Comparison of ENCODE assay signal across 15 cellular contexts in the genomic region with DNA sequence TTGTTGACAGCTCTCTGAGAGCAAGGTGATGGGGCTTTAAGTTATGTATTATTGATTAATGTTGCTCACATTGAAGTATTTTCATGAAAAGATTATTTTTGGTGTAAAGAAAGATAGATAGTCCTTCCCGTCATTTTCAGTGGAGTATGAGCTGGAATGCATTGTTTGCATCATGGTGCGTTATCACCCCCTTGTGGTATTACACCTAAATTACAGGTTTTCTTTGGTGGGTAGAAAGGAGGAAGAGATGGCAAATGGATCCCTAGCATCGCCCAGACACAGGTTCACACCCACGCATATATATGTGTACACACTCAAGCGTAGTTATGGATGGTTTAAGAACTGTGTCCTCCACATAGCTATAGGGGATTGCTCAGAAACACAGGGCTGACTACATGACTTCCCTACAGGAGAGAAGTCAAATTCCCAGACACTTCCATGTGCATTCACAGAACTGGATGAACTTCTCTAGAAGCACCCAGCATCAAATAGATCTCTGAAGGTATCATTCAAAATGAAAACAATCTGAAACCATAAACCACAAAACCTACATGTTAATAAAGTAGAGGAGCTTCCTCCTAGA. TPM values are rescaled to one million over a fixed set of nuclear protein-coding genes. Genes with fewer than 3 reads are reported as not detected.
DNase-seq lines count a peak whose midpoint lies in the region; ATAC-seq and TF ChIP-seq lines count a peak whose summit lies in the region.
"Had no signal": no experiment of that assay in that cellular context is flagged by ENCODE, and none has a peak within 500 bp of the region (broad histone marks: within the 10 kb centered on the region; RNA-seq: fewer than 3 reads in every experiment).

No MANE protein-coding gene starts in this region.

- no peaks in the 10 kb centered on the region for H3K79me2 ChIP-seq in H9 (ENCODE audit: insufficient read depth, low read length)

- H3K4me2 ChIP-seq in H9 (ENCODE audit: insufficient read depth, insufficient read length, low read length) = no peak overlapping the region

- H3K9me3 ChIP-seq in A673 (ENCODE audit: low read depth, low read length, poor library complexity, severe bottlenecking) (no peaks in the 10 kb centered on the region), H9 (ENCODE audit: control insufficient read depth, low read depth, low read length) (no peaks in the 10 kb centered on the region)

- H2BK5ac ChIP-seq in H9 (ENCODE audit: insufficient read length, low read length) = no peak overlapping the region

- WGBS in H9 (ENCODE audit: extremely low coverage, insufficient read length, low lambda C conversion rate) = no CpG with 5 or more reads among the region's 5 CpGs

- H3K4me3 Mint-ChIP-seq in H9 = no peak overlapping the region
- no peak overlapping the region for H3K4me3 Mint-ChIP-seq in activated CD4-positive, alpha-beta memory T cell treated with anti-CD3 and anti-CD28 coated beads for 36 hours
- H3K4me3 Mint-ChIP-seq: activated naive CD4-positive, alpha-beta T cell treated with anti-CD3 and anti-CD28 coated beads, Interleukin-2, amount 50 U/mL, for 24 hours; CD4-positive, alpha-beta memory T cell; IgD-negative memory B cell had no signal

- no peaks in the 10 kb centered on the region for H3K23me2 ChIP-seq in H9 (ENCODE audit: insufficient read length, low read depth, low read length, poor library complexity, severe bottlenecking)

- no peaks in the 10 kb centered on the region for H3K4me1 Mint-ChIP-seq in H9
- H3K4me1 Mint-ChIP-seq in activated CD4-positive, alpha-beta memory T cell treated with anti-CD3 and anti-CD28 coated beads for 36 hours (ENCODE audit: low read depth) = no peaks in the 10 kb centered on the region
- H3K4me1 Mint-ChIP-seq: activated naive CD4-positive, alpha-beta T cell treated with anti-CD3 and anti-CD28 coated beads, Interleukin-2, amount 50 U/mL, for 24 hours; CD4-positive, alpha-beta memory T cell; IgD-negative memory B cell had no signal

- peaks cover 3 to 8% (median 4%) of the 10 kb centered on the region in 3 experiments; a peak in 4 of 7 replicates for H3K36me3 Mint-ChIP-seq in H9 (ENCODE audit: insufficient read depth in 1 of 3, low read depth in 3 of 3)
- H3K36me3 Mint-ChIP-seq in activated CD4-positive, alpha-beta memory T cell treated with anti-CD3 and anti-CD28 coated beads for 36 hours = no peaks in the 10 kb centered on the region
- H3K36me3 Mint-ChIP-seq: activated naive CD4-positive, alpha-beta T cell treated with anti-CD3 and anti-CD28 coated beads, Interleukin-2, amount 50 U/mL, for 24 hours had no signal

- no peak overlapping the region for H3K23ac ChIP-seq in H9 (ENCODE audit: insufficient read length, low read depth, low read length)

- intact Hi-C loops in A673 (cut with micrococcal nuclease; ENCODE audit: unreplicated experiment) = no loop called here
- intact Hi-C loops in activated CD4-positive, alpha-beta memory T cell treated with anti-CD3 and anti-CD28 coated beads for 36 hours (cut with micrococcal nuclease) = loop anchor here (10.0 kb wide), 1 partner anchor 173 kb away; no protein-coding TSS in a partner anchor

- POLR2A ChIA-PET in A673 (lab: Charles Lee; ENCODE audit: low non-redundant PET) = no interaction called here
- POLR2A ChIA-PET in activated CD4-positive, alpha-beta memory T cell treated with anti-CD3 and anti-CD28 coated beads for 36 hours (lab: Charles Lee) = no interaction called here

- H3K36me3 ChIP-seq in A673 (ENCODE audit: insufficient read depth, low read length, poor library complexity, severe bottlenecking) = no peaks in the 10 kb centered on the region
- H3K36me3 ChIP-seq: left ventricle myocardium inferior, sigmoid colon had no signal

- H3K27me3 ChIP-seq in A673 (replicated peaks; ENCODE audit: insufficient read depth, low read depth, low read length, poor library complexity) = no peaks in the 10 kb centered on the region
- no peaks in the 10 kb centered on the region for H3K27me3 ChIP-seq in H9 (ENCODE audit: insufficient read depth, low read length)
- H3K27me3 ChIP-seq: sigmoid colon had no signal

- H3K4me3 ChIP-seq in A673 (ENCODE audit: low read depth, low read length, poor library complexity, severe bottlenecking) = no peak overlapping the region
- H3K4me3 ChIP-seq: left ventricle myocardium inferior, sigmoid colon had no signal

- no peak overlapping the region for H3K56ac ChIP-seq in H9 (ENCODE audit: insufficient read length, low read depth, low read length)

- no TSS peak for BruUV-seq in A673 (replicated peaks; lab: Mats Ljungman, UMichigan)

- no peaks in the 10 kb centered on the region for H3K79me1 ChIP-seq in H9 (ENCODE audit: insufficient read depth, low read depth, low read length, poor library complexity, severe bottlenecking)

- no peak overlapping the region for H3K27ac Mint-ChIP-seq in H9
- no peak overlapping the region for H3K27ac Mint-ChIP-seq in activated CD4-positive, alpha-beta memory T cell treated with anti-CD3 and anti-CD28 coated beads for 36 hours
- H3K27ac Mint-ChIP-seq: activated naive CD4-positive, alpha-beta T cell treated with anti-CD3 and anti-CD28 coated beads, Interleukin-2, amount 50 U/mL, for 24 hours; CD4-positive, alpha-beta memory T cell had no signal

- H3K18ac ChIP-seq in H9 (ENCODE audit: insufficient read length, low read depth, low read length) = no peak overlapping the region

- DNase-seq in A673 (ENCODE audit: low spot score) (peak; percentile 15), H9 (no peak), RPMI8226 (peak; percentile 7), germinal center (ENCODE audit: low spot score) (peak; percentile 24), AG20443 (ENCODE audit: low spot score) (no peak), activated gamma-delta T cell (lab: John Stamatoyannopoulos, UW) (no peak)
- DNase-seq in activated CD4-positive, alpha-beta memory T cell treated with anti-CD3 and anti-CD28 coated beads for 36 hours = no peak
- DNase-seq: activated CD4-positive, alpha-beta T cell treated with anti-CD3 and anti-CD28 coated beads for 48 hours; CD4-positive, alpha-beta memory T cell; left ventricle myocardium inferior; NK-92 treated with Interleukin-12 subunit alpha and Interleukin-12 subunit beta, amount 100 ng/mL, for 24 hours; sigmoid colon had no signal

- H3K4me1 ChIP-seq in A673 (ENCODE audit: insufficient read depth, low read length, poor library complexity, severe bottlenecking) = no peaks in the 10 kb centered on the region
- H3K4me1 ChIP-seq in H9 (ENCODE audit: insufficient read depth, low read length) = no peaks in the 10 kb centered on the region
- H3K4me1 ChIP-seq: left ventricle myocardium inferior, sigmoid colon had no signal

- CTCF ChIA-PET in A673 (lab: Charles Lee) = no interaction called here
- CTCF ChIA-PET in activated CD4-positive, alpha-beta memory T cell treated with anti-CD3 and anti-CD28 coated beads for 36 hours (lab: Charles Lee) = interaction anchor here (1.4 to 2.5 kb wide), 4 partner anchors 171 to 179 kb away, joined by 3 to 11 read pairs (median 3); no protein-coding TSS in a partner anchor

- H3K4ac ChIP-seq in H9 (ENCODE audit: low read depth, low read length) = no peak overlapping the region

- no peak overlapping the region for H3K14ac ChIP-seq in H9 (ENCODE audit: insufficient read depth, low read length)

- no peak overlapping the region for H4K91ac ChIP-seq in H9 (ENCODE audit: insufficient read length, low read depth, low read length)

- H3K27ac ChIP-seq in A673 (ENCODE audit: low read depth, low read length, poor library complexity, severe bottlenecking) (no peak overlapping the region), H9 (ENCODE audit: insufficient read length, low read depth, low read length) (no peak overlapping the region)
- H3K27ac ChIP-seq: left ventricle myocardium inferior, sigmoid colon had no signal

- H2BK15ac ChIP-seq in H9 (ENCODE audit: low read depth, low read length) = no peak overlapping the region

- H2BK120ac ChIP-seq in H9 (ENCODE audit: low read depth, low read length, poor library complexity, severe bottlenecking) = no peak overlapping the region

- H3T11ph ChIP-seq in H9 (ENCODE audit: low read length) = no peak overlapping the region

- no peak overlapping the region for H4K8ac ChIP-seq in H9 (replicated peaks; ENCODE audit: insufficient read length, low read depth, low read length)

- H2BK12ac ChIP-seq in H9 (ENCODE audit: insufficient read length, low read depth, low read length) = no peak overlapping the region

- peaks cover 10% of the 10 kb centered on the region for H3K27me3 Mint-ChIP-seq in H9 (ENCODE audit: low read depth)
- peaks cover 7% of the 10 kb centered on the region for H3K27me3 Mint-ChIP-seq in activated CD4-positive, alpha-beta memory T cell treated with anti-CD3 and anti-CD28 coated beads for 36 hours

- H4K5ac ChIP-seq in H9 (ENCODE audit: insufficient read length, low read depth, low read length) = no peak overlapping the region

- H2AFZ ChIP-seq in H9 (ENCODE audit: low read length) = no peak overlapping the region

- no peak overlapping the region for H3K9ac ChIP-seq in H9 (ENCODE audit: extremely low read depth, insufficient read length, low read length)

- peaks cover 14 to 19% of the 10 kb centered on the region in 2 experiments for H3K9me3 Mint-ChIP-seq in H9
- H3K9me3 Mint-ChIP-seq in activated CD4-positive, alpha-beta memory T cell treated with anti-CD3 and anti-CD28 coated beads for 36 hours = peaks cover 17% of the 10 kb centered on the region

- no peak for ATAC-seq in HG03196 (IDR thresholded peaks at IDR 0.05; ENCODE audit: unreplicated experiment)

- TF ChIP-seq CTCF in A673 (conservative IDR thresholded peaks at IDR 0.05; ENCODE audit: low read depth, low read length) (peak; percentile 44; the same call in 1 of the 2 replicates), H9 (conservative IDR thresholded peaks at IDR 0.05) (peak; percentile 80)

- H2BK20ac ChIP-seq in H9 (ENCODE audit: low read depth, low read length, poor library complexity, severe bottlenecking) = no peak overlapping the region

- H2AK5ac ChIP-seq in H9 (ENCODE audit: insufficient read length, low read length) = no peak overlapping the region

- H4K20me1 ChIP-seq in H9 (ENCODE audit: control insufficient read depth, insufficient read depth, insufficient read length) = no peaks in the 10 kb centered on the region

RNA-seq across cellular contexts. Expression of a gene that starts 14.4 kb away (rescaled TPM):
- total RNA-seq in A673 (2021) (not detected in 2 replicates), H9 (2021) (not detected in 2 replicates)
- total RNA-seq in activated CD4-positive, alpha-beta memory T cell treated with anti-CD3 and anti-CD28 coated beads for 36 hours = not detected
- total RNA-seq: CD4-positive, alpha-beta memory T cell; left ventricle myocardium inferior; sigmoid colon had no signal

RNA-seq across cellular contexts. Expression of a gene that starts 15.6 kb away (rescaled TPM):
- not detected in 2 replicates for total RNA-seq in A673 (2021)
- total RNA-seq in H9 (2021) = not detected in 2 replicates
- not detected for total RNA-seq in activated CD4-positive, alpha-beta memory T cell treated with anti-CD3 and anti-CD28 coated beads for 36 hours
- total RNA-seq: CD4-positive, alpha-beta memory T cell; left ventricle myocardium inferior; sigmoid colon had no signal

RNA-seq across cellular contexts. Expression of a gene that starts 59.0 kb away (rescaled TPM):
- total RNA-seq in A673 (2021) = not detected in 2 replicates
- not detected in 2 replicates for total RNA-seq in H9 (2021)
- total RNA-seq in activated CD4-positive, alpha-beta memory T cell treated with anti-CD3 and anti-CD28 coated beads for 36 hours = not detected
- total RNA-seq: CD4-positive, alpha-beta memory T cell; left ventricle myocardium inferior; sigmoid colon had no signal

Comparison
In these comparisons a context has a peak if more than half of its experiments do, and no peak if none do; other contexts are left out.
1. DNase-seq: peak in A673 (single experiment), RPMI8226 (single experiment) and germinal center (single experiment); none in H9 (single experiment), AG20443 (single experiment), activated CD4-positive, alpha-beta memory T cell treated with anti-CD3 and anti-CD28 coated beads for 36 hours (single experiment) and activated gamma-delta T cell (single experiment).